In the genomic region with DNA sequence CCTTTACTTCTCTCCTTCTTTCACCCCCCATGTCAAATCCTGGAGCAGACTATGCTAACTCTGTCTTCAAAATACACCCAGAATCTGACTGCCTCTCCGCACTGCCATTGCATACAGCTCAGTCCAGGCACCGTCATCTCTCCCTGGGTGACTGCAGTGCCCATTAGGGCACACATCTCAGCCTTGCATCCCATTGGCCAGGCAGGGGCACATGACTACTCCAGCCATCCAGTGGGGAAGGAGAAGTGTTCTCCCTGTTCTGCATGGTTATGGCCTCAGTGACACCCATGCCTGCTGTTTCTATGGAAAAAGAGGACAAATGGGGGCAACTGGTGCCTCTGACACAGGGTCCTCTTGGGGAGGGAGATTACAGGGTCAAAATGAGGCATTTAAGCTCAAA, we compare ENCODE assay signal across 20 cellular contexts.
"Had no signal": no experiment of that assay in that cellular context is flagged by ENCODE, and none has a peak within 500 bp of the region (broad histone marks: within the 10 kb centered on the region; RNA-seq: fewer than 3 reads in every experiment).

No MANE protein-coding gene starts in this region.

- H3K4me1 Mint-ChIP-seq: activated naive CD8-positive, alpha-beta T cell treated with anti-CD3 and anti-CD28 coated beads, Interleukin-2, amount 10 ng/mL, durations not matched to agents 7 days and 5 days; mesothelial cell of epicardium; natural killer cell; T-cell had no signal

- H3K36me3 ChIP-seq: heart right ventricle, left ventricle myocardium inferior, prostate gland, thoracic aorta, upper lobe of left lung had no signal

- H3K4me3 Mint-ChIP-seq: activated naive CD8-positive, alpha-beta T cell treated with anti-CD3 and anti-CD28 coated beads, Interleukin-2, amount 10 ng/mL, durations not matched to agents 7 days and 5 days; activated T-helper 1 cell treated with anti-CD3 and anti-CD28 coated beads, Interleukin-12 subunit alpha, Interleukin-12 subunit beta, Interleukin-2, Interleukin-4 antibody, amounts not matched to agents 30 ng/mL and 10 ng/mL and 1 ng/mL, durations not matched to agents 14 hours and 24 hours and 36 hours; mesothelial cell of epicardium; natural killer cell; T-cell; T-helper 2 cell treated with Interferon-gamma antibody and Interleukin-4, amounts not matched to agents 5 μg/mL and 100 μg/mL, for 36 hours had no signal

- H3K27ac ChIP-seq: epithelial cell of prostate, heart right ventricle, left ventricle myocardium inferior, prostate gland, thoracic aorta, upper lobe of left lung, VCaP had no signal

- H3K36me3 Mint-ChIP-seq: activated naive CD8-positive, alpha-beta T cell treated with anti-CD3 and anti-CD28 coated beads, Interleukin-2, amount 10 ng/mL, durations not matched to agents 7 days and 5 days; mesothelial cell of epicardium; natural killer cell; T-cell had no signal

- H3K9me3 ChIP-seq: left ventricle myocardium inferior, prostate gland, thoracic aorta, upper lobe of left lung had no signal

- DNase-seq: activated CD4-positive, alpha-beta T cell treated with anti-CD3 and anti-CD28 coated beads, Interleukin-2, amount 50 U/mL, for 4 hours; activated naive CD4-positive, alpha-beta T cell; activated naive CD8-positive, alpha-beta T cell treated with anti-CD3 and anti-CD28 coated beads, Interleukin-2, amount 10 ng/mL, durations not matched to agents 7 days and 5 days; amniotic stem cell; cerebellar nuclear complex; heart right ventricle; kidney glomerular epithelial cell; left ventricle myocardium inferior; natural killer cell; stimulated activated CD4-positive, alpha-beta T cell treated with anti-CD3 and anti-CD28 coated beads, Interleukin-4, amount 100 ng/mL, for 24 hours; stimulated activated naive CD4-positive, alpha-beta T cell treated with Interleukin-2 at 50 U/mL for 16 hours; upper lobe of left lung had no signal

- H3K27me3 ChIP-seq: heart right ventricle, upper lobe of left lung had no signal

- H3K4me1 ChIP-seq: heart right ventricle, left ventricle myocardium inferior, prostate gland, upper lobe of left lung had no signal

- H3K4me3 ChIP-seq: heart right ventricle, left ventricle myocardium inferior, prostate gland, thoracic aorta, upper lobe of left lung had no signal

- H3K9me3 Mint-ChIP-seq: activated naive CD8-positive, alpha-beta T cell treated with anti-CD3 and anti-CD28 coated beads, Interleukin-2, amount 10 ng/mL, durations not matched to agents 7 days and 5 days; natural killer cell; T-cell; T-helper 2 cell treated with Interferon-gamma antibody and Interleukin-4, amounts not matched to agents 5 μg/mL and 100 μg/mL, for 36 hours had no signal

- H3K27ac Mint-ChIP-seq: activated naive CD8-positive, alpha-beta T cell treated with anti-CD3 and anti-CD28 coated beads, Interleukin-2, amount 10 ng/mL, durations not matched to agents 7 days and 5 days; activated T-helper 1 cell treated with anti-CD3 and anti-CD28 coated beads, Interleukin-12 subunit alpha, Interleukin-12 subunit beta, Interleukin-2, Interleukin-4 antibody, amounts not matched to agents 30 ng/mL and 10 ng/mL and 1 ng/mL, durations not matched to agents 14 hours and 24 hours and 36 hours; mesothelial cell of epicardium; natural killer cell; T-cell; T-helper 2 cell treated with Interferon-gamma antibody and Interleukin-4, amounts not matched to agents 5 μg/mL and 100 μg/mL, for 36 hours had no signal

- ATAC-seq: heart right ventricle, natural killer cell, T-cell had no signal
